ENCODE assay signal across 23 cellular contexts in genomic region chr18:39636931-39637330, GRCh38.
DNase-seq lines count a peak whose midpoint lies in the region; ATAC-seq and TF ChIP-seq lines count a peak whose summit lies in the region.
"Had no signal": no experiment of that assay in that cellular context is flagged by ENCODE, and none has a peak within 500 bp of the region (broad histone marks: within the 10 kb centered on the region; RNA-seq: fewer than 3 reads in every experiment).

No MANE protein-coding gene starts in this region.

- no peaks in the 10 kb centered on the region for H3K36me3 Mint-ChIP-seq in nephron progenitor cell (ENCODE audit: low read depth)
- H3K36me3 Mint-ChIP-seq: CD14-positive monocyte; CD4-positive, alpha-beta memory T cell; CD4-positive, CD25-positive, alpha-beta regulatory T cell; CD8-positive, alpha-beta memory T cell had no signal

- H4K5ac ChIP-seq in IMR-90 (ENCODE audit: low read depth, low read length) = no peak overlapping the region

- dilution Hi-C loops in IMR-90 (cut with HindIII; ENCODE audit: low sequenced_read_pairs, unreplicated experiment) = no loop called here

- H3K27ac ChIP-seq in IMR-90 (ENCODE audit: insufficient read depth, low read length) = no peak overlapping the region
- H3K27ac ChIP-seq: BLaER1 had no signal

- H3K9me3 ChIP-seq in IMR-90 (ENCODE audit: control insufficient read depth, insufficient read depth, low read length) = no peaks in the 10 kb centered on the region
- H3K9me3 ChIP-seq: BE2C, BLaER1 had no signal

- peak overlapping the region; percentile 9 for H3K27ac Mint-ChIP-seq in nephron progenitor cell
- H3K27ac Mint-ChIP-seq: CD14-positive monocyte; CD4-positive, CD25-positive, alpha-beta regulatory T cell; CD8-positive, alpha-beta memory T cell had no signal

- no peak overlapping the region for H2BK20ac ChIP-seq in IMR-90 (ENCODE audit: low read depth, low read length)

- in situ Hi-C loops in IMR-90 (cut with MboI; ENCODE audit: low sequenced_read_pairs) = no loop called here

- POLR2A ChIA-PET in IMR-90 (lab: Charles Lee; ENCODE audit: unreplicated experiment) = no interaction called here

- no peak overlapping the region for H3K4me2 ChIP-seq in IMR-90 (ENCODE audit: low read depth, low read length)
- H3K4me2 ChIP-seq: BLaER1 had no signal

- no peak overlapping the region for H3K18ac ChIP-seq in IMR-90 (ENCODE audit: low read depth, low read length)

- no peak overlapping the region for H3K56ac ChIP-seq in IMR-90 (ENCODE audit: extremely low read depth, insufficient read depth, low read length)

- no CpG with 5 or more reads among the region's 1 CpG for WGBS in IMR-90 (ENCODE audit: extremely low coverage in 2 of 2, insufficient read length in 1 of 2), 2 experiments

- H4K91ac ChIP-seq in IMR-90 (ENCODE audit: insufficient read depth, low read depth, low read length) = no peak overlapping the region

- no peak overlapping the region for H3K9ac ChIP-seq in IMR-90 (ENCODE audit: low read depth, low read length)
- H3K9ac ChIP-seq: BLaER1 had no signal

- H4K20me1 ChIP-seq in IMR-90 (ENCODE audit: insufficient read depth, low read length) = no peaks in the 10 kb centered on the region
- H4K20me1 ChIP-seq: BLaER1 had no signal

- CTCF ChIA-PET in IMR-90 (lab: Yijun Ruan, JAX) = no interaction called here

- H3K4me1 Mint-ChIP-seq in nephron progenitor cell = peaks cover 8% of the 10 kb centered on the region
- H3K4me1 Mint-ChIP-seq: CD14-positive monocyte; CD4-positive, alpha-beta memory T cell; CD4-positive, CD25-positive, alpha-beta regulatory T cell; CD8-positive, alpha-beta memory T cell had no signal

- intact Hi-C loops in IMR-90 (cut with micrococcal nuclease) = no loop called here

- no peaks in the 10 kb centered on the region for H3K79me1 ChIP-seq in IMR-90 (ENCODE audit: low read depth in 1 of 2, low read length in 2 of 2)

- H3K9me3 Mint-ChIP-seq in nephron progenitor cell = no peaks in the 10 kb centered on the region

- no peak overlapping the region for H3K4ac ChIP-seq in IMR-90 (ENCODE audit: low read depth, low read length)

- no peak for TF ChIP-seq POLR2A in IMR-90 (IDR thresholded peaks at IDR 0.05; ENCODE audit: low read depth, low read length)

- no peak overlapping the region for H3K23ac ChIP-seq in IMR-90 (ENCODE audit: low read depth, low read length)

- H3K27me3 Mint-ChIP-seq in nephron progenitor cell (ENCODE audit: low read depth, poor library complexity) = no peaks in the 10 kb centered on the region
- H3K27me3 Mint-ChIP-seq: CD4-positive, alpha-beta memory T cell; CD4-positive, CD25-positive, alpha-beta regulatory T cell; CD8-positive, alpha-beta memory T cell had no signal

- H2BK15ac ChIP-seq in IMR-90 (ENCODE audit: low read depth, low read length) = no peak overlapping the region

- no peak overlapping the region for H2BK120ac ChIP-seq in IMR-90 (ENCODE audit: low read depth, low read length)

- H3K36me3 ChIP-seq in IMR-90 (ENCODE audit: control insufficient read depth, insufficient read depth, low read length) = no peaks in the 10 kb centered on the region
- H3K36me3 ChIP-seq: BE2C, BLaER1 had no signal

- H2AK9ac ChIP-seq in IMR-90 (replicated peaks; ENCODE audit: low read depth, low read length, poor library complexity) = peak overlapping the region; percentile 11

- BruUV-seq in IMR-90 (replicated peaks; lab: Mats Ljungman, UMichigan) = no TSS peak

- DNase-seq in IMR-90 (no peak), NCI-H69 (lab: John Stamatoyannopoulos, UW) (peak; percentile 30), nephron progenitor cell (no peak), pons (ENCODE audit: low spot score) (no peak)
- DNase-seq: 8988T; ACHN; BE2C; C1 segment of cervical spinal cord; CD4-positive, alpha-beta memory T cell; CD4-positive, CD25-positive, alpha-beta regulatory T cell; CD8-positive, alpha-beta memory T cell; COR-L47; DMS 273 treated with DMSO at 0.1 percent for 48 hours; DMS153; DMS53; DMS79; DND-41; EL; GDM1 had no signal

- no peak overlapping the region for H2BK5ac ChIP-seq in IMR-90 (ENCODE audit: low read depth, low read length, poor library complexity, severe bottlenecking)

- no peak overlapping the region for H2AFZ ChIP-seq in IMR-90 (replicated peaks; ENCODE audit: low read length, poor library complexity)

- TF ChIP-seq CTCF in IMR-90 (conservative IDR thresholded peaks at IDR 0.05; ENCODE audit: low read depth, low read length) = no peak
- no peak for TF ChIP-seq CTCF in nephron progenitor cell (IDR thresholded peaks at IDR 0.05)

- H3K9me1 ChIP-seq in IMR-90 (ENCODE audit: insufficient read depth, low read length) = no peaks in the 10 kb centered on the region

- no peak overlapping the region for H4K8ac ChIP-seq in IMR-90 (ENCODE audit: low read depth in 2 of 2, low read length in 2 of 2)

- no peaks in the 10 kb centered on the region for H3K27me3 ChIP-seq in IMR-90 (ENCODE audit: control insufficient read depth, insufficient read depth, low read length)
- H3K27me3 ChIP-seq: BE2C, BLaER1 had no signal

- H3K4me3 ChIP-seq in IMR-90 (ENCODE audit: insufficient read depth, low read depth, low read length) = no peak overlapping the region
- H3K4me3 ChIP-seq: BLaER1, GM12878 had no signal

- no peaks in the 10 kb centered on the region; the same call in 1 of the 2 replicates for H3K4me1 ChIP-seq in IMR-90 (ENCODE audit: control insufficient read depth, insufficient read depth, low read length)
- H3K4me1 ChIP-seq: BE2C, BLaER1 had no signal

- no peak for ATAC-seq in IMR-90 (ENCODE audit: low read depth)
- no peak for ATAC-seq in GM19324 (IDR thresholded peaks at IDR 0.05; ENCODE audit: low FRiP score, unreplicated experiment)
- ATAC-seq: GM12878 had no signal

- 0 out of 2 replicates have a peak overlapping the region, but pooled peaks have one; percentile 28 for H2AK5ac ChIP-seq in IMR-90 (ENCODE audit: low read depth, low read length)

- no peak overlapping the region for H3K4me3 Mint-ChIP-seq in nephron progenitor cell
- H3K4me3 Mint-ChIP-seq: CD14-positive monocyte; CD4-positive, alpha-beta memory T cell; CD4-positive, CD25-positive, alpha-beta regulatory T cell; CD8-positive, alpha-beta memory T cell had no signal

- no peak for TF ChIP-seq RAD21 in IMR-90 (IDR thresholded peaks at IDR 0.05; ENCODE audit: low read length)

- H3K14ac ChIP-seq in IMR-90 (replicated peaks; ENCODE audit: low read depth, low read length) = no peak overlapping the region

TF ChIP-seq in IMR-90, 13 proteins besides CTCF, POLR2A, EP300 and RAD21:
- no peak for TF ChIP-seq FOS (IDR thresholded peaks at IDR 0.05; ENCODE audit: low read depth, low read length)
- no peak for TF ChIP-seq MAFK (IDR thresholded peaks at IDR 0.05; ENCODE audit: low read depth, low read length)
- no peak for TF ChIP-seq CHD1 (IDR thresholded peaks at IDR 0.05; ENCODE audit: low read depth, low read length)
- no peak for TF ChIP-seq SMC3 (IDR thresholded peaks at IDR 0.05; ENCODE audit: low read depth, low read length)
- no peak for TF ChIP-seq ELK1 (IDR thresholded peaks at IDR 0.05; ENCODE audit: borderline replicate concordance, low read depth, low read length)
- TF ChIP-seq MAZ (IDR thresholded peaks at IDR 0.05; ENCODE audit: borderline replicate concordance, low read depth, low read length) = no peak
- no peak for TF ChIP-seq USF2 (IDR thresholded peaks at IDR 0.05; ENCODE audit: low read depth, low read length)
- TF ChIP-seq RFX5 (IDR thresholded peaks at IDR 0.05; ENCODE audit: low read depth, low read length) = no peak
- no peak for TF ChIP-seq NFE2L2 (IDR thresholded peaks at IDR 0.05; ENCODE audit: low read depth, low read length)
- no peak for TF ChIP-seq MXI1 (IDR thresholded peaks at IDR 0.05; ENCODE audit: borderline replicate concordance, low read depth, low read length)
